Comparison of ENCODE assay signal across 9 cellular contexts in genomic region chr22:21873619-21874018, GRCh38.
"Had no signal": no experiment of that assay in that cellular context is flagged by ENCODE, and none has a peak within 500 bp of the region (broad histone marks: within the 10 kb centered on the region; RNA-seq: fewer than 3 reads in every experiment).

No MANE protein-coding gene starts in this region.

- H3K36me3 ChIP-seq: HAP-1 had no signal

- H3K27ac ChIP-seq: GM23248, HL-60 had no signal

- H3K4me3 ChIP-seq: GM23248, HAP-1 had no signal

- ATAC-seq: HCT116 had no signal

- H3K4me3 Mint-ChIP-seq: HFFc6, IgD-negative memory B cell had no signal

- H3K9me3 Mint-ChIP-seq: HFFc6, IgD-negative memory B cell had no signal

- DNase-seq: GM23248, GOT3, H7, HFFc6, KBM-7 had no signal

- H2AFZ ChIP-seq: GM23248 had no signal

- H3K9ac ChIP-seq: GM23248 had no signal

- H3K27ac Mint-ChIP-seq: HFFc6, IgD-negative memory B cell had no signal

- H3K9me3 ChIP-seq: HAP-1 had no signal
